18 cellular contexts compared by ENCODE assay signal in the genomic region with DNA sequence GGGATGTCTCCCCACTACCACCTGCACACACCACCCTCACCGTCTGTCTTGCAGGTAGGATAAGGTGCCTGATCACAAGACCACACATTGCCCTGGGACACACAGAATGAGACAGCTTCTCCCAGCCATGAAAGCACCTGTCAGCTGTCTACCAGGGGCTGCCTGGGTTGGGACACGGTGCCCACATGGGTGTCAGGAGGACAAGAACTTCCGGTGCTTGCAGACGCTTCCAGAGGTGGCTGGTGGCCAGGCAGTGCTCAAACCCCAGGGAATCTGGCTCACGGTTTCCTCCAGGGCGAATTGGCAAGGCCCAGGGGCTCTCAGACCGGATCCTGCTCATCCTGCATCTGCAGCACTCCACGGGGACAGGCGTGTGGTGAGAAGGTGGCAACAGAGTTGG.
DNase-seq lines count a peak whose midpoint lies in the region; ATAC-seq and TF ChIP-seq lines count a peak whose summit lies in the region.
"Had no signal": no experiment of that assay in that cellular context is flagged by ENCODE, and none has a peak within 500 bp of the region (broad histone marks: within the 10 kb centered on the region; RNA-seq: fewer than 3 reads in every experiment).

No MANE protein-coding gene starts in this region.

- H3K27me3 ChIP-seq in BLaER1 (peaks cover 31% of the 10 kb centered on the region), gastroesophageal sphincter (peaks cover 53% of the 10 kb centered on the region), GM23248 (replicated peaks; ENCODE audit: insufficient read depth) (peaks cover 4% of the 10 kb centered on the region; the same call in 1 of the 2 replicates)
- peaks cover 4 to 49% (median 29%) of the 10 kb centered on the region in 11 experiments; a peak in 20 of 22 replicates for H3K27me3 ChIP-seq in BLaER1 treated with 17β-estradiol and CSF1 and Interleukin-3, amounts not matched to agents 10 nM and 100 nM

- ATAC-seq in central memory CD8-positive, alpha-beta T cell (replicated peaks; ENCODE audit: extremely low read depth, poor library complexity, severe bottlenecking) = no peak
- ATAC-seq in gastroesophageal sphincter (no peak), GM19351 (IDR thresholded peaks at IDR 0.05; ENCODE audit: unreplicated experiment) (no peak)
- ATAC-seq: CD8-positive, alpha-beta T cell had no signal

- H3K27ac Mint-ChIP-seq in central memory CD8-positive, alpha-beta T cell (ENCODE audit: low read depth) = peak overlapping the region; percentile 52
- H3K27ac Mint-ChIP-seq: CD8-positive, alpha-beta T cell; IgD-negative memory B cell had no signal

- TF ChIP-seq CTCF in gastroesophageal sphincter (IDR thresholded peaks at IDR 0.05) = no peak

- H3K4me3 Mint-ChIP-seq in central memory CD8-positive, alpha-beta T cell = no peak overlapping the region
- H3K4me3 Mint-ChIP-seq: CD8-positive, alpha-beta T cell; IgD-negative memory B cell had no signal

- H3K4me1 ChIP-seq in BLaER1 = peaks cover 21% of the 10 kb centered on the region
- H3K4me1 ChIP-seq in BLaER1 treated with 17β-estradiol and CSF1 and Interleukin-3, amounts not matched to agents 10 nM and 100 nM = peaks cover 0 to 23% (median 17%) of the 10 kb centered on the region in 10 experiments; a peak in 13 of 20 replicates
- H3K4me1 ChIP-seq in gastroesophageal sphincter = no peaks in the 10 kb centered on the region
- H3K4me1 ChIP-seq in GM23248 (ENCODE audit: insufficient read depth) = no peaks in the 10 kb centered on the region

- H3K4me2 ChIP-seq in BLaER1 = peak overlapping the region; percentile 62
- peak overlapping the region in 8 of 11 experiments; percentile 47 to 72 (median 64); a peak in 17 of 22 replicates for H3K4me2 ChIP-seq in BLaER1 treated with 17β-estradiol and CSF1 and Interleukin-3, amounts not matched to agents 10 nM and 100 nM
- no peak overlapping the region for H3K4me2 ChIP-seq in GM23248 (ENCODE audit: unreplicated experiment)

- H3K9me2 ChIP-seq in GM23248 (ENCODE audit: insufficient read depth) = no peaks in the 10 kb centered on the region

- no peak overlapping the region for H3K4me3 ChIP-seq in BLaER1
- H3K4me3 ChIP-seq in BLaER1 treated with 17β-estradiol and CSF1 and Interleukin-3, amounts not matched to agents 10 nM and 100 nM = no peak overlapping the region
- no peak overlapping the region for H3K4me3 ChIP-seq in gastroesophageal sphincter
- H3K4me3 ChIP-seq in GM23248 = no peak overlapping the region

- no peaks in the 10 kb centered on the region for H3F3A ChIP-seq in GM23248 (ENCODE audit: insufficient read depth)

- H2AFZ ChIP-seq in GM23248 = no peak overlapping the region

- no peaks in the 10 kb centered on the region for H3K79me2 ChIP-seq in GM23248 (ENCODE audit: insufficient read depth)

- H3K4me1 Mint-ChIP-seq in central memory CD8-positive, alpha-beta T cell = no peaks in the 10 kb centered on the region
- H3K4me1 Mint-ChIP-seq: IgD-negative memory B cell had no signal

- no peak for TF ChIP-seq EP300 in gastroesophageal sphincter (IDR thresholded peaks at IDR 0.05)

- H4K20me1 ChIP-seq in BLaER1 (peaks cover 28% of the 10 kb centered on the region; the same call in 1 of the 2 replicates), GM23248 (ENCODE audit: insufficient read depth) (no peaks in the 10 kb centered on the region)
- peaks cover 0 to 48% (median 10%) of the 10 kb centered on the region in 11 experiments; a peak in 9 of 22 replicates for H4K20me1 ChIP-seq in BLaER1 treated with 17β-estradiol and CSF1 and Interleukin-3, amounts not matched to agents 10 nM and 100 nM

- H3K9me3 ChIP-seq in BLaER1 (no peaks in the 10 kb centered on the region), gastroesophageal sphincter (no peaks in the 10 kb centered on the region), GM23248 (ENCODE audit: low read depth) (no peaks in the 10 kb centered on the region)
- no peaks in the 10 kb centered on the region for H3K9me3 ChIP-seq in BLaER1 treated with 17β-estradiol and CSF1 and Interleukin-3, amounts not matched to agents 10 nM and 100 nM (replicated peaks in 1 of 11)

- in situ Hi-C loops in GM23248 (cut with MboI) = no loop called here

- WGBS in gastroesophageal sphincter (ENCODE audit: low coverage in 1 of 2), 2 donors = no CpG with 5 or more reads among the region's 9 CpGs
- 54 to 57% methylated on average over 9 of the region's 9 CpGs for WGBS in GM23248 (ENCODE audit: low coverage in 1 of 2, low lambda C conversion rate in 2 of 2, missing lambda C conversion rate in 2 of 2), 2 experiments

- DNase-seq in NCI-H2196 (lab: John Stamatoyannopoulos, UW; ENCODE audit: unreplicated experiment) = peak; percentile 51
- no peak for DNase-seq in central memory CD8-positive, alpha-beta T cell (ENCODE audit: low spot score in 2 of 2)
- DNase-seq in GM23248 = no peak
- DNase-seq: Calu3; CD8-positive, alpha-beta T cell; DMS153; GDM1; NCI-H1694 treated with DMSO at 0.1 percent for 48 hours; NCI-H2081 treated with DMSO at 0.1 percent for 48 hours; NCI-H2227 treated with DMSO at 0.1 percent for 48 hours; NCI-H524; NCI-H774; OCI-M1 had no signal

- no peaks in the 10 kb centered on the region for H3K36me3 Mint-ChIP-seq in central memory CD8-positive, alpha-beta T cell (ENCODE audit: insufficient read depth)
- H3K36me3 Mint-ChIP-seq: CD8-positive, alpha-beta T cell; IgD-negative memory B cell had no signal

- TF ChIP-seq POLR2A in gastroesophageal sphincter (IDR thresholded peaks at IDR 0.05) = no peak

- H3K9ac ChIP-seq in BLaER1 = no peak overlapping the region
- no peak overlapping the region for H3K9ac ChIP-seq in BLaER1 treated with 17β-estradiol and CSF1 and Interleukin-3, amounts not matched to agents 10 nM and 100 nM
- no peak overlapping the region for H3K9ac ChIP-seq in GM23248

- no peaks in the 10 kb centered on the region for H3K27me3 Mint-ChIP-seq in central memory CD8-positive, alpha-beta T cell
- H3K27me3 Mint-ChIP-seq: IgD-negative memory B cell had no signal

- H3K27ac ChIP-seq in BLaER1 = no peak overlapping the region
- no peak overlapping the region for H3K27ac ChIP-seq in BLaER1 treated with 17β-estradiol and CSF1 and Interleukin-3, amounts not matched to agents 10 nM and 100 nM
- no peak overlapping the region for H3K27ac ChIP-seq in gastroesophageal sphincter
- H3K27ac ChIP-seq in GM23248 = no peak overlapping the region

- H3K9me3 Mint-ChIP-seq in central memory CD8-positive, alpha-beta T cell = no peaks in the 10 kb centered on the region
- H3K9me3 Mint-ChIP-seq: CD8-positive, alpha-beta T cell had no signal

- H3K36me3 ChIP-seq in BLaER1 = no peaks in the 10 kb centered on the region
- no peaks in the 10 kb centered on the region for H3K36me3 ChIP-seq in BLaER1 treated with 17β-estradiol and CSF1 and Interleukin-3, amounts not matched to agents 10 nM and 100 nM
- no peaks in the 10 kb centered on the region for H3K36me3 ChIP-seq in gastroesophageal sphincter
- H3K36me3 ChIP-seq in GM23248 (ENCODE audit: low read depth) = no peaks in the 10 kb centered on the region
